In the genomic region with DNA sequence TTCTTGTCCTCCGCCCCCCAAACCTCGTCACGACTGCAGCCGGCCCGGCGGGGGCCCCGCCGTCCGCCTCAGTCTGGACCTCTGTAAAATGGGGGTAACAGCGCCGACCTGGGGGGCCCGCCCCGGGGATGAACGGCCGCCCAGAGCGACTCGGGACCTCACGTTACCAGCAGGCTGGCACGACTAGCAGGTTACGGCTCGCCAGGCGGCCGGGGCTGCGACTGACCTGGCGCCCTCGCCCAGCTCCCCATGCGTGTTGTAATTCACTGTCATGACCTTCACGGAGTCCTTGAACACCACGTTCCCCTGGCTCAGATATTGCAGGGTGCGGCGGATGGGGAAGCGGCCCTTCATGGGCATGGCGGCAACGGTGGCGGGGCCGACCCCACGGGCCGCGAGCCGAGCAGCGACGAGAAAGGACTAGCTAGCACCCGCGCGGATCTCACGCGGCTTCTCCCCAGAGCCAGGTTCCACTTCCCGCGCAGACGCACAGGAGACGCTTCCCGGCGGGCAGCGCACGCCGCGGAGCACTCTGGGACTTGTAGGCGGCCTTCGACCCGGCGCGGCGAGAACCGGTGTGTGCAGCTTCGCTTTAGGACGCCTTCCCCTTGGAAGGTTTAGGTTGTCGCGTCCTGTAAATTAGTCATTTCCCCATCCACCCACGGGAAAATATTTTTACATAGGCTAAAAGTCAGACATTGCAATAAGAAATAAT, we compare ENCODE assay signal across 1 cellular context.
TF ChIP-seq lines count a peak whose summit lies in the region.

Gene MRPS25, minus strand, starts transcription at position 481 of the 715 bp plus-strand sequence. Its CDS starts 121 bp downstream, at position 360.

TF ChIP-seq in GM12878, 131 proteins besides CTCF, POLR2A, EP300 and RAD21 (continued from another document):
- TF ChIP-seq, protein P1, sequence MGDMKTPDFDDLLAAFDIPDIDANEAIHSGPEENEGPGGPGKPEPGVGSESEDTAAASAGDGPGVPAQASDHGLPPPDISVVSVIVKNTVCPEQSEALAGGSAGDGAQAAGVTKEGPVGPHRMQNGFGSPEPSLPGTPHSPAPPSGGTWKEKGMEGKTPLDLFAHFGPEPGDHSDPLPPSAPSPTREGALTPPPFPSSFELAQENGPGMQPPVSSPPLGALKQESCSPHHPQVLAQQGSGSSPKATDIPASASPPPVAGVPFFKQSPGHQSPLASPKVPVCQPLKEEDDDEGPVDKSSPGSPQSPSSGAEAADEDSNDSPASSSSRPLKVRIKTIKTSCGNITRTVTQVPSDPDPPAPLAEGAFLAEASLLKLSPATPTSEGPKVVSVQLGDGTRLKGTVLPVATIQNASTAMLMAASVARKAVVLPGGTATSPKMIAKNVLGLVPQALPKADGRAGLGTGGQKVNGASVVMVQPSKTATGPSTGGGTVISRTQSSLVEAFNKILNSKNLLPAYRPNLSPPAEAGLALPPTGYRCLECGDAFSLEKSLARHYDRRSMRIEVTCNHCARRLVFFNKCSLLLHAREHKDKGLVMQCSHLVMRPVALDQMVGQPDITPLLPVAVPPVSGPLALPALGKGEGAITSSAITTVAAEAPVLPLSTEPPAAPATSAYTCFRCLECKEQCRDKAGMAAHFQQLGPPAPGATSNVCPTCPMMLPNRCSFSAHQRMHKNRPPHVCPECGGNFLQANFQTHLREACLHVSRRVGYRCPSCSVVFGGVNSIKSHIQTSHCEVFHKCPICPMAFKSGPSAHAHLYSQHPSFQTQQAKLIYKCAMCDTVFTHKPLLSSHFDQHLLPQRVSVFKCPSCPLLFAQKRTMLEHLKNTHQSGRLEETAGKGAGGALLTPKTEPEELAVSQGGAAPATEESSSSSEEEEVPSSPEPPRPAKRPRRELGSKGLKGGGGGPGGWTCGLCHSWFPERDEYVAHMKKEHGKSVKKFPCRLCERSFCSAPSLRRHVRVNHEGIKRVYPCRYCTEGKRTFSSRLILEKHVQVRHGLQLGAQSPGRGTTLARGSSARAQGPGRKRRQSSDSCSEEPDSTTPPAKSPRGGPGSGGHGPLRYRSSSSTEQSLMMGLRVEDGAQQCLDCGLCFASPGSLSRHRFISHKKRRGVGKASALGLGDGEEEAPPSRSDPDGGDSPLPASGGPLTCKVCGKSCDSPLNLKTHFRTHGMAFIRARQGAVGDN (IDR thresholded peaks at IDR 0.05), result peak; percentile 87
- peak; percentile 89 for TF ChIP-seq RB1 (IDR thresholded peaks at IDR 0.05; ENCODE audit: borderline replicate concordance)
- TF ChIP-seq SMARCA5 (IDR thresholded peaks at IDR 0.05), result 0 out of 2 replicates have a peak, but pooled peaks have one; percentile 55
- peak; percentile 71; the same call in 1 of the 2 replicates for TF ChIP-seq CREM (IDR thresholded peaks at IDR 0.05; ENCODE audit: low read depth)
- no peak for TF ChIP-seq RFX5 (IDR thresholded peaks at IDR 0.05; ENCODE audit: low read depth, low read length)
- peak; percentile 90 for TF ChIP-seq MYC (IDR thresholded peaks at IDR 0.05; ENCODE audit: insufficient read depth, insufficient read length, insufficient replicate concordance, low read length, severe bottlenecking)
- no peak for TF ChIP-seq EGR1 (IDR thresholded peaks at IDR 0.05; ENCODE audit: borderline replicate concordance in 1 of 2, low read depth in 2 of 2, low read length in 2 of 2)
- peak; percentile 79; the same call in 1 of the 2 replicates for TF ChIP-seq SIN3A (IDR thresholded peaks at IDR 0.05; ENCODE audit: low read depth, low read length)
- TF ChIP-seq IRF3 (IDR thresholded peaks at IDR 0.05), result no peak
- no peak for TF ChIP-seq RUNX3 (IDR thresholded peaks at IDR 0.05; ENCODE audit: low read length)
- TF ChIP-seq RELA (IDR thresholded peaks at IDR 0.05; ENCODE audit: borderline replicate concordance, partially characterized antibody), result peak; percentile 4
- TF ChIP-seq BACH1 (IDR thresholded peaks at IDR 0.05; ENCODE audit: borderline replicate concordance), result peak; percentile 92
- TF ChIP-seq WRNIP1 (IDR thresholded peaks at IDR 0.05; ENCODE audit: borderline replicate concordance, low read depth, low read length), result no peak
- no peak for TF ChIP-seq BMI1 (IDR thresholded peaks at IDR 0.05; ENCODE audit: borderline replicate concordance)
- TF ChIP-seq TBL1XR1 (IDR thresholded peaks at IDR 0.05; ENCODE audit: low read depth, low read length), result no peak
- TF ChIP-seq, protein P2, sequence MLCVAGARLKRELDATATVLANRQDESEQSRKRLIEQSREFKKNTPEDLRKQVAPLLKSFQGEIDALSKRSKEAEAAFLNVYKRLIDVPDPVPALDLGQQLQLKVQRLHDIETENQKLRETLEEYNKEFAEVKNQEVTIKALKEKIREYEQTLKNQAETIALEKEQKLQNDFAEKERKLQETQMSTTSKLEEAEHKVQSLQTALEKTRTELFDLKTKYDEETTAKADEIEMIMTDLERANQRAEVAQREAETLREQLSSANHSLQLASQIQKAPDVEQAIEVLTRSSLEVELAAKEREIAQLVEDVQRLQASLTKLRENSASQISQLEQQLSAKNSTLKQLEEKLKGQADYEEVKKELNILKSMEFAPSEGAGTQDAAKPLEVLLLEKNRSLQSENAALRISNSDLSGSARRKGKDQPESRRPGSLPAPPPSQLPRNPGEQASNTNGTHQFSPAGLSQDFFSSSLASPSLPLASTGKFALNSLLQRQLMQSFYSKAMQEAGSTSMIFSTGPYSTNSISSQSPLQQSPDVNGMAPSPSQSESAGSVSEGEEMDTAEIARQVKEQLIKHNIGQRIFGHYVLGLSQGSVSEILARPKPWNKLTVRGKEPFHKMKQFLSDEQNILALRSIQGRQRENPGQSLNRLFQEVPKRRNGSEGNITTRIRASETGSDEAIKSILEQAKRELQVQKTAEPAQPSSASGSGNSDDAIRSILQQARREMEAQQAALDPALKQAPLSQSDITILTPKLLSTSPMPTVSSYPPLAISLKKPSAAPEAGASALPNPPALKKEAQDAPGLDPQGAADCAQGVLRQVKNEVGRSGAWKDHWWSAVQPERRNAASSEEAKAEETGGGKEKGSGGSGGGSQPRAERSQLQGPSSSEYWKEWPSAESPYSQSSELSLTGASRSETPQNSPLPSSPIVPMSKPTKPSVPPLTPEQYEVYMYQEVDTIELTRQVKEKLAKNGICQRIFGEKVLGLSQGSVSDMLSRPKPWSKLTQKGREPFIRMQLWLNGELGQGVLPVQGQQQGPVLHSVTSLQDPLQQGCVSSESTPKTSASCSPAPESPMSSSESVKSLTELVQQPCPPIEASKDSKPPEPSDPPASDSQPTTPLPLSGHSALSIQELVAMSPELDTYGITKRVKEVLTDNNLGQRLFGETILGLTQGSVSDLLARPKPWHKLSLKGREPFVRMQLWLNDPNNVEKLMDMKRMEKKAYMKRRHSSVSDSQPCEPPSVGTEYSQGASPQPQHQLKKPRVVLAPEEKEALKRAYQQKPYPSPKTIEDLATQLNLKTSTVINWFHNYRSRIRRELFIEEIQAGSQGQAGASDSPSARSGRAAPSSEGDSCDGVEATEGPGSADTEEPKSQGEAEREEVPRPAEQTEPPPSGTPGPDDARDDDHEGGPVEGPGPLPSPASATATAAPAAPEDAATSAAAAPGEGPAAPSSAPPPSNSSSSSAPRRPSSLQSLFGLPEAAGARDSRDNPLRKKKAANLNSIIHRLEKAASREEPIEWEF (IDR thresholded peaks at IDR 0.05; ENCODE audit: insufficient replicate concordance, low read depth, low read length), result no peak
- no peak for TF ChIP-seq SMC3 (IDR thresholded peaks at IDR 0.05; ENCODE audit: borderline replicate concordance, low read length)
